ENCODE assay signal across 13 cellular contexts in the genomic region with DNA sequence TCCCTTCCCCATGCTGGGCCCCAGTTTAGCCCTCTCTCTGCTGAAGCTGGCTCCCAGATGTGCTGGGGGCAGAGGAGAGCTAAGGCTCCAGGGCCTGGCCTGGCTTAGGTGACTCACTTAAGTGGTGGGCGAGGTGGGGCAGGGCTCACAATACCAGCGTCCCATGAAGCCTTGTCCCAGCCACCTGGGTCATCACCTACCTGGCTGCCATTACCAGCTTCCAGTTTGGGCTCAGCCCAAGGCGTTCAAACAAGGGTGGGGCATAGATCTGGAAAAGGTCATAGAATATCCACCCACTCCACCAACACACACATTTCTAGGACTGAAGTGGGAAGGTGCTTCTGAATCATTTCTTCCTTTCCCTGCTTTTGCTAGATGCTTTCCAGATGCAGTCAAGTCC.
"Had no signal": no experiment of that assay in that cellular context is flagged by ENCODE, and none has a peak within 500 bp of the region (broad histone marks: within the 10 kb centered on the region; RNA-seq: fewer than 3 reads in every experiment).

No MANE protein-coding gene starts in this region.

- H3K4me3 ChIP-seq: esophagus muscularis mucosa, hepatocyte had no signal

- ATAC-seq: left lobe of liver; natural killer cell; stimulated activated effector memory CD8-positive, alpha-beta T cell treated with anti-CD3 and anti-CD28 coated beads, Interleukin-12 subunit alpha, Interleukin-12 subunit beta, amount 100 ng/mL, for 72 hours had no signal

- H3K4me3 Mint-ChIP-seq: activated T-cell treated with anti-CD3 and anti-CD28 coated beads, Interleukin-2, amount 50 U/mL, for 24 hours; natural killer cell; stimulated activated effector memory CD8-positive, alpha-beta T cell treated with anti-CD3 and anti-CD28 coated beads, Interleukin-12 subunit alpha, Interleukin-12 subunit beta, amount 100 ng/mL, for 72 hours; T-helper 2 cell treated with Interferon-gamma antibody and Interleukin-4, amounts not matched to agents 5 μg/mL and 100 μg/mL, for 36 hours had no signal

- H3K36me3 Mint-ChIP-seq: natural killer cell; stimulated activated effector memory CD8-positive, alpha-beta T cell treated with anti-CD3 and anti-CD28 coated beads, Interleukin-12 subunit alpha, Interleukin-12 subunit beta, amount 100 ng/mL, for 72 hours had no signal

- H3K9me3 Mint-ChIP-seq: activated T-cell treated with anti-CD3 and anti-CD28 coated beads, Interleukin-2, amount 50 U/mL, for 24 hours; natural killer cell; stimulated activated effector memory CD8-positive, alpha-beta T cell treated with anti-CD3 and anti-CD28 coated beads, Interleukin-12 subunit alpha, Interleukin-12 subunit beta, amount 100 ng/mL, for 72 hours; T-helper 2 cell treated with Interferon-gamma antibody and Interleukin-4, amounts not matched to agents 5 μg/mL and 100 μg/mL, for 36 hours had no signal

- H3K27ac ChIP-seq: esophagus muscularis mucosa, hepatocyte had no signal

- H3K27ac Mint-ChIP-seq: activated T-cell treated with anti-CD3 and anti-CD28 coated beads, Interleukin-2, amount 50 U/mL, for 24 hours; natural killer cell; stimulated activated effector memory CD8-positive, alpha-beta T cell treated with anti-CD3 and anti-CD28 coated beads, Interleukin-12 subunit alpha, Interleukin-12 subunit beta, amount 100 ng/mL, for 72 hours; T-helper 2 cell treated with Interferon-gamma antibody and Interleukin-4, amounts not matched to agents 5 μg/mL and 100 μg/mL, for 36 hours had no signal

- H3K36me3 ChIP-seq: esophagus muscularis mucosa, neutrophil had no signal

- DNase-seq: activated CD4-positive, alpha-beta T cell treated with anti-CD3 and anti-CD28 coated beads, Interleukin-2, amount 50 U/mL, for 1 hour; activated naive CD4-positive, alpha-beta T cell treated with anti-CD3 and anti-CD28 coated beads, Interleukin-2, amount 50 U/mL, for 16 hours; activated T-cell treated with anti-CD3 and anti-CD28 coated beads, Interleukin-2, amount 50 U/mL, for 24 hours; islet precursor cell; natural killer cell; substantia nigra; trophoblast cell had no signal

- H3K9me3 ChIP-seq: esophagus muscularis mucosa, neutrophil had no signal
